ENCODE assay signal across 15 cellular contexts in the genomic region with DNA sequence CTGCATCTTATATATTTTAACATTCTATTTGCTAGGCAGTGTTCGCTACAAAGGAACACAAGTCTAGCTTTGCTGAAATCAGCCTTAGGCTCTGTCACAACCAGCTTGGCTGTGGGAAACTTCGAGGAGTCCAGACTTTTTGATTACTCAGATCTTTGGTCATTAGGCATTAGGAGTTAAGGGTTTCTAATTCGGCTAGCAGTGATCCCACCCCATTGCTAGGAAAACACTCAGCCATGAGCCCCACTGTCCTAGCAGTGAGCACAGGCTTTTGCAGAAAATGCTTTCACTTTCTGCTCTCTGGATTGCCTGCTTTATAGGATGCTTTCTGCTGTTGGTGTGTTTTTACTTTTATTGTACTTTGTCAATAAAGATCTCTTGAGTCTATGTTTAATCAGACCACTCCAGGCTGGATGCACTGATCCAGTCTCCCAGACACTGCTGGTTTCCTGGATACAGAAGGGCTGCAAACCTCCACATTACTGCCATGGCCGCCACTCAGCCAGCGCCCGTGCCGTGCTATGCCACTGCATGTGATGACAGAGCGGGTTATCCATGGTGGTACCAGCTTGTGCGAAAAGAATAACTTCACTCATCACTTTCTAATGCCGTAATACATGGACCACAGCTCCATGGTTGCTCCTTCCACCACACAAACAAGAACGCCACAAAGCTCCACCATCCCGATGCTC. TPM values are rescaled to one million over a fixed set of nuclear protein-coding genes. Genes with fewer than 3 reads are reported as not detected.
DNase-seq lines count a peak whose midpoint lies in the region; ATAC-seq and TF ChIP-seq lines count a peak whose summit lies in the region.
"Had no signal": no experiment of that assay in that cellular context is flagged by ENCODE, and none has a peak within 500 bp of the region (broad histone marks: within the 10 kb centered on the region; RNA-seq: fewer than 3 reads in every experiment).

No MANE protein-coding gene starts in this region.

- H3K27ac ChIP-seq in dorsolateral prefrontal cortex: peak overlapping the region; percentile 24 to 95 (median 85)
- H3K27ac ChIP-seq: ascending aorta had no signal

- peak overlapping the region in 58 of 59 donors; percentile 2 to 62 (median 38) for H3K4me3 ChIP-seq in dorsolateral prefrontal cortex
- H3K4me3 ChIP-seq: ascending aorta had no signal

- TF ChIP-seq CTCF in dorsolateral prefrontal cortex (IDR thresholded peaks at IDR 0.05 in 54 of 56, conservative IDR thresholded peaks at IDR 0.05 in 2 of 56; ENCODE audit: low read depth in 1 of 56, partially characterized antibody in 56 of 56): no peak

- DNase-seq in NCI-H2029 (lab: John Stamatoyannopoulos, UW) (peak; percentile 16), NCI-H2029 treated with DMSO at 0.1 percent for 48 hours (lab: John Stamatoyannopoulos, UW) (no peak), dorsolateral prefrontal cortex (peak in 2 of 10 donors; percentile 53 to 62), left colon (no peak), superior temporal gyrus (ENCODE audit: extremely low spot score) (peak; percentile 80), OCI-M2 (lab: John Stamatoyannopoulos, UW; ENCODE audit: unreplicated experiment) (no peak)
- DNase-seq in activated CD8-positive, alpha-beta memory T cell treated with anti-CD3 and anti-CD28 coated beads, Interleukin-2, amount 50 U/mL, for 48 hours: no peak
- DNase-seq: 8988T, activated gamma-delta T cell, foreskin fibroblast, NCI-H1092, T-helper 17 cell had no signal

- intact Hi-C loops in dorsolateral prefrontal cortex (cut with DNase I): loop anchor here in 1 of 2 donors (1.0 kb wide), 1 partner anchor 109 kb away; no protein-coding TSS in a partner anchor
- intact Hi-C loops in left colon (cut with DNase I, micrococcal nuclease): no loop called here

- ATAC-seq in left colon: peak; percentile 23
- ATAC-seq in HG02981 (IDR thresholded peaks at IDR 0.05; ENCODE audit: unreplicated experiment): no peak
- ATAC-seq: Right ventricle myocardium inferior, T-helper 17 cell had no signal

- H3K27me3 ChIP-seq in dorsolateral prefrontal cortex: no peaks in the 10 kb centered on the region
- H3K27me3 ChIP-seq: ascending aorta had no signal

RNA-seq across cellular contexts. Expression of a gene that starts 41.0 kb away (rescaled TPM):
- total RNA-seq in dorsolateral prefrontal cortex (10 to 100 TPM in 80 of 120 experiments, 1 to 10 TPM in 40; 3.2 to 42.6 (median 13.0) TPM), left colon (10 to 100 TPM; 32.9 to 55.6 TPM)

Comparison
In these comparisons a context has a peak if more than half of its experiments do, and no peak if none do; other contexts are left out.
1. DNase-seq: peak in NCI-H2029 (single experiment) and superior temporal gyrus (single experiment); none in NCI-H2029 treated with DMSO at 0.1 percent for 48 hours (single experiment), left colon (0 of 2), OCI-M2 (single experiment) and activated CD8-positive, alpha-beta memory T cell treated with anti-CD3 and anti-CD28 coated beads, Interleukin-2, amount 50 U/mL, for 48 hours (single experiment).